In genomic region chr18:46917808-46918600, GRCh38 we compare ENCODE assay signal across 8 cellular contexts. TPM values are rescaled to one million over a fixed set of nuclear protein-coding genes. Genes with fewer than 3 reads are reported as not detected.
A peak's percentile ranks its signal among the peaks of the same experiment; 100 is the strongest.
DNase-seq lines count a peak whose midpoint lies in the region; ATAC-seq, FAIRE-seq and TF ChIP-seq lines count a peak whose summit lies in the region.

No MANE protein-coding gene starts in this region.

- peaks cover 40% of the 10 kb centered on the region for H3K4me1 ChIP-seq in left ventricle myocardium inferior
- H3K4me1 ChIP-seq in psoas muscle: peaks cover 29% of the 10 kb centered on the region

- H3K9me3 ChIP-seq in left ventricle myocardium inferior (replicated peaks) (no peaks in the 10 kb centered on the region), psoas muscle (no peaks in the 10 kb centered on the region)

- WGBS in psoas muscle, 3 donors: 24 to 27% (median 26%) methylated on average over 33 of the region's 33 CpGs

- H3K4me3 ChIP-seq in left ventricle myocardium inferior (peak overlapping the region; percentile 81), psoas muscle (peak overlapping the region; percentile 86)

- intact Hi-C loops in left ventricle myocardium inferior (cut with micrococcal nuclease) (no loop called here), psoas muscle (cut with DNase I) (no loop called here)

- H3K27ac Mint-ChIP-seq in activated naive CD4-positive, alpha-beta T cell treated with anti-CD3 and anti-CD28 coated beads, Interleukin-2, amount 50 U/mL, for 24 hours: peak overlapping the region; percentile 47

- no peaks in the 10 kb centered on the region for H3K27me3 Mint-ChIP-seq in activated naive CD4-positive, alpha-beta T cell treated with anti-CD3 and anti-CD28 coated beads, Interleukin-2, amount 50 U/mL, for 24 hours

- no peak for FAIRE-seq in RCC 7860 (lab: Jason Lieb, UNC)

- peak; percentile 9 for DNase-seq in Daoy (ENCODE audit: low read depth)
- DNase-seq in LHCN-M2 (ENCODE audit: low read depth): peak; percentile 70
- peak; percentile 30 for DNase-seq in left ventricle myocardium inferior
- DNase-seq in psoas muscle: peak; percentile 39 to 56
- DNase-seq in GM19240 (ENCODE audit: insufficient read length, low spot score): no peak
- no peak for DNase-seq in RCC 7860 (ENCODE audit: low spot score)

- no peaks in the 10 kb centered on the region for H3K36me3 Mint-ChIP-seq in activated naive CD4-positive, alpha-beta T cell treated with anti-CD3 and anti-CD28 coated beads, Interleukin-2, amount 50 U/mL, for 24 hours

- no peak for TF ChIP-seq CTCF in left ventricle myocardium inferior (IDR thresholded peaks at IDR 0.05; ENCODE audit: borderline replicate concordance)
- TF ChIP-seq CTCF in psoas muscle (IDR thresholded peaks at IDR 0.05): no peak

- H3K4me1 Mint-ChIP-seq in activated naive CD4-positive, alpha-beta T cell treated with anti-CD3 and anti-CD28 coated beads, Interleukin-2, amount 50 U/mL, for 24 hours: peaks cover 50% of the 10 kb centered on the region

- no peaks in the 10 kb centered on the region for H3K27me3 ChIP-seq in left ventricle myocardium inferior (ENCODE audit: low read depth)
- no peaks in the 10 kb centered on the region for H3K27me3 ChIP-seq in psoas muscle (ENCODE audit: insufficient read depth in 3 of 3, low read length in 2 of 3)

- H3K4me3 Mint-ChIP-seq in activated naive CD4-positive, alpha-beta T cell treated with anti-CD3 and anti-CD28 coated beads, Interleukin-2, amount 50 U/mL, for 24 hours: peak overlapping the region; percentile 85

- H3K27ac ChIP-seq in left ventricle myocardium inferior (replicated peaks) (peak overlapping the region; percentile 92), psoas muscle (peak overlapping the region; percentile 94)

- no peaks in the 10 kb centered on the region for H3K9me3 Mint-ChIP-seq in activated naive CD4-positive, alpha-beta T cell treated with anti-CD3 and anti-CD28 coated beads, Interleukin-2, amount 50 U/mL, for 24 hours

- ATAC-seq in GM21390 (IDR thresholded peaks at IDR 0.05; ENCODE audit: unreplicated experiment): peak; percentile 1
- ATAC-seq in psoas muscle: peak; percentile 47 to 62 (median 50)

- H3K36me3 ChIP-seq in left ventricle myocardium inferior (no peaks in the 10 kb centered on the region), psoas muscle (ENCODE audit: insufficient read depth in 1 of 2, low read depth in 1 of 2) (no peaks in the 10 kb centered on the region)

RNA-seq across cellular contexts. Expression of gene KATNAL2, which starts 0.6 kb away (rescaled TPM):
- 0.98 and 3.7 TPM in 2 replicates for total RNA-seq in Daoy (2014; rRNA removed; shearing (Covaris generic))
- 18.1 and 19.4 TPM in 2 replicates for total RNA-seq in LHCN-M2 (2014; rRNA removed)
- 7.9 TPM for polyA plus RNA-seq in LHCN-M2 (2012)
- total RNA-seq in left ventricle myocardium inferior: 5.4 TPM
- 1 to 10 TPM in 2 of 4 donors, under 1 TPM in 2; 0.21 to 1.7 (median 0.79) TPM for total RNA-seq in psoas muscle
- under 1 TPM; 0.19 to 0.49 (median 0.24) TPM for polyA plus RNA-seq in psoas muscle

RNA-seq across cellular contexts. Expression of gene PIAS2, which starts 0.7 kb away (rescaled TPM):
- 15.8 and 17.6 TPM in 2 replicates for total RNA-seq in Daoy (2014; rRNA removed; shearing (Covaris generic))
- total RNA-seq in LHCN-M2 (2014; rRNA removed) (27.1 and 32.1 TPM in 2 replicates), left ventricle myocardium inferior (33.2 TPM), psoas muscle (10 to 100 TPM; 44.8 to 66.7 (median 61.3) TPM)
- polyA plus RNA-seq in LHCN-M2 (2012): 12.4 TPM
- 10 to 100 TPM in 1 of 3 donors, 1 to 10 TPM in 2; 5.5 to 20.3 (median 9.2) TPM for polyA plus RNA-seq in psoas muscle

Comparison
In these comparisons a context has a peak if more than half of its experiments do, and no peak if none do; other contexts are left out.
1. DNase-seq: peak in Daoy (single experiment), LHCN-M2 (single experiment), left ventricle myocardium inferior (single experiment) and psoas muscle (2 of 2); none in GM19240 (single experiment) and RCC 7860 (single experiment).